In the genomic region with DNA sequence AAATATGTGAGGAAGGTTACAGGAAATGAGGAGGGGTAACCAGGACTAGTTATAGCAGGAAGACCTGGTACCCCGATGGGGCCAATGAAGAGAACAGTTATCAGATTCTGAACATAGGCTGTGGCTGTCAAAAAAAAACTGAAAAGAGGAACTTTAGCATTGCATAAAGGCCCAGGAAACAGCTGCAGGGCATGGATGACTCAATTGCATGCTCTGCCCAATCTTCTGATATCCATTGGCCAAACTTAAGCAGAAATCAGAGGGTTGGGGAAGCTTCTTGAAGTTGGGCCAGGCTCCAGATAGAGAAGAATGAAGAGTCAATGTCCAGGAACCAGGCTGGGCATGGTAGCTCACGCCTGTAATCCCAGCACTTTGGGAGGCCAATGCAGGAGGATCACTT, we compare ENCODE assay signal across 11 cellular contexts.
DNase-seq lines count a peak whose midpoint lies in the region; ATAC-seq, FAIRE-seq and TF ChIP-seq lines count a peak whose summit lies in the region.
"Had no signal": no experiment of that assay in that cellular context is flagged by ENCODE, and none has a peak within 500 bp of the region (broad histone marks: within the 10 kb centered on the region; RNA-seq: fewer than 3 reads in every experiment).

No MANE protein-coding gene starts in this region.

- TF ChIP-seq CTCF in bronchial epithelial cell (IDR thresholded peaks at IDR 0.05; ENCODE audit: insufficient read depth, low read length, severe bottlenecking) = no peak

- H3K27me3 ChIP-seq in bronchial epithelial cell (ENCODE audit: control insufficient read depth, insufficient read depth, low read length) (no peaks in the 10 kb centered on the region), skeletal muscle tissue (ENCODE audit: control insufficient read depth in 3 of 3, insufficient read depth in 3 of 3, low read length in 3 of 3) (no peaks in the 10 kb centered on the region)
- H3K27me3 ChIP-seq: brain microvascular endothelial cell had no signal

- intact Hi-C loops in Right ventricle myocardium inferior (cut with DNase I) = no loop called here
- intact Hi-C loops in cardiac septum (cut with DNase I) = no loop called here

- H3K36me3 ChIP-seq in bronchial epithelial cell (ENCODE audit: control insufficient read depth, insufficient read depth, low read length) = no peaks in the 10 kb centered on the region
- H3K36me3 ChIP-seq in skeletal muscle tissue (ENCODE audit: control insufficient read depth in 3 of 3, insufficient read depth in 3 of 3, low read length in 3 of 3) = no peaks in the 10 kb centered on the region
- H3K36me3 ChIP-seq: brain microvascular endothelial cell had no signal

- no peaks in the 10 kb centered on the region for H3K4me1 ChIP-seq in skeletal muscle tissue (ENCODE audit: control insufficient read depth in 3 of 3, insufficient read depth in 3 of 3, low read length in 3 of 3)

- no peak overlapping the region for H3K9ac ChIP-seq in skeletal muscle tissue (ENCODE audit: low read depth in 1 of 3, low read length in 3 of 3)

- no peaks in the 10 kb centered on the region for H3K9me3 ChIP-seq in skeletal muscle tissue (ENCODE audit: control insufficient read depth in 3 of 3, low read length in 3 of 3)

- DNase-seq in Right ventricle myocardium inferior (ENCODE audit: missing footprints) (no peak), cardiac septum (ENCODE audit: low spot score) (no peak), KG1 (lab: John Stamatoyannopoulos, UW) (peak; percentile 26), bronchial epithelial cell (ENCODE audit: low read depth) (peak; percentile 72), activated gamma-delta T cell treated with Interleukin-2 at 50 U/mL for 16 hours (no peak), NCI-H774 (lab: John Stamatoyannopoulos, UW) (no peak), HT-29 (ENCODE audit: low spot score) (no peak)
- DNase-seq: brain microvascular endothelial cell, mesendoderm had no signal

- H3K4me3 ChIP-seq in bronchial epithelial cell (ENCODE audit: low read depth, low read length) (no peak overlapping the region), skeletal muscle tissue (ENCODE audit: low read length in 3 of 3) (no peak overlapping the region)

- peak; percentile 54 for ATAC-seq in Right ventricle myocardium inferior
- ATAC-seq: T-cell had no signal

- no peak for FAIRE-seq in bronchial epithelial cell (lab: Jason Lieb, UNC)

- peak overlapping the region; percentile 19 for H3K27ac ChIP-seq in skeletal muscle tissue (ENCODE audit: low read depth, low read length)
- H3K27ac ChIP-seq: brain microvascular endothelial cell had no signal

Comparison
In these comparisons a context has a peak if more than half of its experiments do, and no peak if none do; other contexts are left out.
1. DNase-seq: peak in KG1 (single experiment) and bronchial epithelial cell (single experiment); none in Right ventricle myocardium inferior (single experiment), cardiac septum (single experiment), activated gamma-delta T cell treated with Interleukin-2 at 50 U/mL for 16 hours (single experiment), NCI-H774 (single experiment) and HT-29 (single experiment).